33 cellular contexts compared by ENCODE assay signal in genomic region chr12:75196408-75196807, GRCh38. TPM values are rescaled to one million over a fixed set of nuclear protein-coding genes. Genes with fewer than 3 reads are reported as not detected.
"Had no signal": no experiment of that assay in that cellular context is flagged by ENCODE, and none has a peak within 500 bp of the region (broad histone marks: within the 10 kb centered on the region; RNA-seq: fewer than 3 reads in every experiment).

No MANE protein-coding gene starts in this region.

- ATAC-seq: natural killer cell, right cardiac atrium, sciatic nerve, upper lobe of right lung had no signal

- H3K4me1 ChIP-seq: left ventricle myocardium inferior, neural progenitor cell, parathyroid adenoma, spleen, suprapubic skin, tibial artery, upper lobe of right lung had no signal

- H3K4me3 ChIP-seq: hepatocyte, left ventricle myocardium inferior, lung, neural progenitor cell, spleen, suprapubic skin, thoracic aorta, tibial artery, upper lobe of right lung had no signal

- H3K36me3 ChIP-seq: left ventricle myocardium inferior, neural progenitor cell, neutrophil, spleen, suprapubic skin, thoracic aorta, tibial artery, upper lobe of right lung had no signal

- H3K4me1 Mint-ChIP-seq: mesothelial cell of epicardium, naive B cell, natural killer cell had no signal

- H3K9me3 ChIP-seq: left ventricle myocardium inferior, neutrophil, spleen, suprapubic skin, thoracic aorta, tibial artery, upper lobe of right lung had no signal

- H3K27ac Mint-ChIP-seq: mesothelial cell of epicardium; natural killer cell; nephron progenitor cell; neural progenitor cell; stimulated activated effector memory CD8-positive, alpha-beta T cell treated with anti-CD3 and anti-CD28 coated beads, Interleukin-12 subunit alpha, Interleukin-12 subunit beta, amount 100 ng/mL, for 72 hours; stimulated activated naive CD8-positive, alpha-beta T cell treated with anti-CD3 and anti-CD28 coated beads, Interleukin-15, Interleukin-2, amounts not matched to agents 100 ng/mL and 50 ng/mL, for 24 hours had no signal

- H3K27me3 ChIP-seq: hepatocyte, neural progenitor cell, neutrophil, spleen, suprapubic skin, tibial artery, upper lobe of right lung had no signal

- H3K36me3 Mint-ChIP-seq: mesothelial cell of epicardium; naive B cell; natural killer cell; neural progenitor cell; stimulated activated effector memory CD8-positive, alpha-beta T cell treated with anti-CD3 and anti-CD28 coated beads, Interleukin-12 subunit alpha, Interleukin-12 subunit beta, amount 100 ng/mL, for 72 hours had no signal

- H3K4me3 Mint-ChIP-seq: mesothelial cell of epicardium; naive B cell; natural killer cell; nephron progenitor cell; neural progenitor cell; stimulated activated effector memory CD8-positive, alpha-beta T cell treated with anti-CD3 and anti-CD28 coated beads, Interleukin-12 subunit alpha, Interleukin-12 subunit beta, amount 100 ng/mL, for 72 hours; stimulated activated naive CD8-positive, alpha-beta T cell treated with anti-CD3 and anti-CD28 coated beads, Interleukin-15, Interleukin-2, amounts not matched to agents 100 ng/mL and 50 ng/mL, for 24 hours had no signal

- DNase-seq: islet precursor cell; left ventricle myocardium inferior; mesendoderm; naive B cell; natural killer cell; nephron progenitor cell; occipital lobe; retina; right cardiac atrium; small intestine; spleen; stimulated activated CD4-positive, alpha-beta T cell treated with anti-CD3 and anti-CD28 coated beads, Interleukin-4, amount 100 ng/mL, for 24 hours; stimulated activated naive CD4-positive, alpha-beta T cell; tibial artery; trophoblast cell; upper lobe of right lung had no signal

- H3K9me3 Mint-ChIP-seq: mesothelial cell of epicardium; nephron progenitor cell; neural progenitor cell; stimulated activated effector memory CD8-positive, alpha-beta T cell treated with anti-CD3 and anti-CD28 coated beads, Interleukin-12 subunit alpha, Interleukin-12 subunit beta, amount 100 ng/mL, for 72 hours; stimulated activated naive CD8-positive, alpha-beta T cell treated with anti-CD3 and anti-CD28 coated beads, Interleukin-15, Interleukin-2, amounts not matched to agents 100 ng/mL and 50 ng/mL, for 24 hours had no signal

- H3K27ac ChIP-seq: hepatocyte, left ventricle myocardium inferior, neural progenitor cell, neutrophil, parathyroid adenoma, spleen, suprapubic skin, thoracic aorta, tibial artery, upper lobe of right lung had no signal

RNA-seq across cellular contexts. Expression of gene KCNC2, which starts 13.2 kb away (rescaled TPM):
- total RNA-seq: kidney epithelial cell, left ventricle myocardium inferior, mononuclear cell, natural killer cell, osteocyte, posterior vena cava, pulmonary artery endothelial cell, right cardiac atrium, sciatic nerve, spleen, subcutaneous adipose tissue, thoracic aorta, upper lobe of right lung had no signal
- polyA plus RNA-seq: hepatocyte, lung, right cardiac atrium, spleen had no signal
